In genomic region chr11:11774928-11775327, GRCh38 we compare ENCODE assay signal across 24 cellular contexts.
"Had no signal": no experiment of that assay in that cellular context is flagged by ENCODE, and none has a peak within 500 bp of the region (broad histone marks: within the 10 kb centered on the region; RNA-seq: fewer than 3 reads in every experiment).

No MANE protein-coding gene starts in this region.

- H3K9ac ChIP-seq: parathyroid adenoma had no signal

- H2AFZ ChIP-seq: parathyroid adenoma had no signal

- H3K27ac ChIP-seq: ovary, parathyroid adenoma, psoas muscle, right lobe of liver, sigmoid colon, stomach, thoracic aorta, thyroid gland, tibial nerve, upper lobe of left lung had no signal

- DNase-seq: naive thymus-derived CD4-positive, alpha-beta T cell; natural killer cell; occipital lobe; ovary; posterior cingulate gyrus; psoas muscle; right cardiac atrium; right lobe of liver; sigmoid colon; small intestine; stimulated activated CD4-positive, alpha-beta T cell treated with anti-CD3 and anti-CD28 coated beads, Interleukin-15, amount 100 ng/mL, for 24 hours; stimulated activated CD4-positive, alpha-beta T cell treated with anti-CD3 and anti-CD28 coated beads, Interleukin-2, amount 100 ng/mL, for 24 hours; stimulated activated CD4-positive, alpha-beta T cell treated with anti-CD3 and anti-CD28 coated beads, Interleukin-2, amount 100 ng/mL, for 48 hours; stimulated activated CD4-positive, alpha-beta T cell treated with anti-CD3 and anti-CD28 coated beads, Interleukin-4, amount 100 ng/mL, for 24 hours; stimulated activated naive B cell treated with anti-CD40 and anti-IgM and Interleukin-4, amounts not matched to agents 10 μg/mL and 1 μg/mL and 100 μg/mL, for 72 hours; stimulated activated naive CD4-positive, alpha-beta T cell treated with Interleukin-2 at 50 U/mL for 16 hours; stomach; thyroid gland; trophoblast cell; upper lobe of left lung had no signal

- H3K4me1 ChIP-seq: psoas muscle, right lobe of liver, stomach, thyroid gland, tibial nerve, upper lobe of left lung had no signal

- ATAC-seq: naive thymus-derived CD4-positive, alpha-beta T cell; natural killer cell; psoas muscle; right cardiac atrium; right lobe of liver; stimulated activated effector memory CD8-positive, alpha-beta T cell treated with anti-CD3 and anti-CD28 coated beads, Interleukin-12 subunit alpha, Interleukin-12 subunit beta, amount 100 ng/mL, for 72 hours; stimulated activated naive B cell treated with anti-CD40 and anti-IgM and Interleukin-4, amounts not matched to agents 10 μg/mL and 1 μg/mL and 100 μg/mL, for 72 hours had no signal

- H3K36me3 ChIP-seq: ovary, right lobe of liver, sigmoid colon, stomach, thoracic aorta, thyroid gland, tibial nerve, upper lobe of left lung had no signal

- H3K27me3 ChIP-seq: ovary, right lobe of liver, sigmoid colon, thyroid gland, upper lobe of left lung had no signal

- H3K4me3 ChIP-seq: ovary, psoas muscle, right lobe of liver, sigmoid colon, stomach, thoracic aorta, thyroid gland, tibial nerve, upper lobe of left lung had no signal

- H3K9me3 ChIP-seq: ovary, psoas muscle, right lobe of liver, sigmoid colon, stomach, thoracic aorta, thyroid gland, tibial nerve, upper lobe of left lung had no signal
